1 cellular context compared by ENCODE assay signal in genomic region chr11:10412266-10412665, GRCh38.
A peak's percentile ranks its signal among the peaks of the same experiment; 100 is the strongest.
TF ChIP-seq lines count a peak whose summit lies in the region.

No MANE protein-coding gene starts in this region.

TF ChIP-seq in K562, 482 proteins besides CTCF, POLR2A, EP300 and RAD21:
- TF ChIP-seq ZNF696 (CRISPR knock-in tag; conservative IDR thresholded peaks at IDR 0.05) (no peak), ZNF77 (CRISPR knock-in tag; IDR thresholded peaks at IDR 0.05) (no peak), MYNN (IDR thresholded peaks at IDR 0.05) (no peak), MYNN (CRISPR knock-in tag; IDR thresholded peaks at IDR 0.05) (no peak), PBX2 (CRISPR knock-in tag; IDR thresholded peaks at IDR 0.05; ENCODE audit: low read depth) (no peak), PBX2 (tag; conservative IDR thresholded peaks at IDR 0.05; ENCODE audit: low read depth) (peak; percentile 54; the same call in 1 of the 2 replicates)
TF ChIP-seq in K562: peak in this region for 1.
